Comparison of ENCODE assay signal across 23 cellular contexts in genomic region chr9:136777359-136777758, GRCh38. TPM values are rescaled to one million over a fixed set of nuclear protein-coding genes. Genes with fewer than 3 reads are reported as not detected.
"Had no signal": no experiment of that assay in that cellular context is flagged by ENCODE, and none has a peak within 500 bp of the region (broad histone marks: within the 10 kb centered on the region; RNA-seq: fewer than 3 reads in every experiment).

No MANE protein-coding gene starts in this region.

- H3K4me3 ChIP-seq: adrenal gland, cardiac muscle cell, pancreas, thoracic aorta had no signal

- FAIRE-seq: colon, endometrium, pancreas, urothelium cell line had no signal

- H3K4me1 Mint-ChIP-seq: activated CD4-positive, alpha-beta T cell treated with anti-CD3 and anti-CD28 coated beads, Interleukin-2, amount 10 ng/mL, durations not matched to agents 24 days and 14 days; activated naive CD4-positive, alpha-beta T cell treated with anti-CD3 and anti-CD28 coated beads, Interleukin-2, amount 50 U/mL, for 24 hours; WTC11 had no signal

- H3K27ac Mint-ChIP-seq: activated CD4-positive, alpha-beta T cell treated with anti-CD3 and anti-CD28 coated beads, Interleukin-2, amount 10 ng/mL, durations not matched to agents 24 days and 14 days; activated CD8-positive, alpha-beta T cell treated with anti-CD3 and anti-CD28 coated beads, Interleukin-2, amount 10 ng/mL, durations not matched to agents 7 days and 5 days; activated naive CD4-positive, alpha-beta T cell treated with anti-CD3 and anti-CD28 coated beads, Interleukin-2, amount 50 U/mL, for 24 hours; T-helper 17 cell had no signal

- DNase-seq: activated CD4-positive, alpha-beta T cell treated with anti-CD3 and anti-CD28 coated beads, Interleukin-2, amount 10 ng/mL, durations not matched to agents 24 days and 14 days; activated CD8-positive, alpha-beta memory T cell treated with anti-CD3 and anti-CD28 coated beads, Interleukin-2, amount 50 U/mL, for 4 hours; activated CD8-positive, alpha-beta T cell treated with anti-CD3 and anti-CD28 coated beads, Interleukin-2, amount 10 ng/mL, durations not matched to agents 7 days and 5 days; activated effector memory CD4-positive, alpha-beta T cell treated with anti-CD3 and anti-CD28 coated beads, Interleukin-2, amount 50 U/mL, for 16 hours; activated T-cell treated with anti-CD3 and anti-CD28 coated beads, Interleukin-2, amount 50 U/mL, for 48 hours; adrenal gland; hippocampal formation; mesendoderm; pancreas; stimulated activated CD4-positive, alpha-beta T cell treated with anti-CD3 and anti-CD28 coated beads, Interleukin-12 subunit alpha, Interleukin-12 subunit beta, amount 100 ng/mL, for 4 hours; stimulated activated CD4-positive, alpha-beta T cell treated with anti-CD3 and anti-CD28 coated beads, Interleukin-2, amount 100 ng/mL, for 24 hours; T-helper 17 cell had no signal

- H3K27ac ChIP-seq: adrenal gland, cardiac muscle cell, pancreas, thoracic aorta had no signal

- H3K4me1 ChIP-seq: adrenal gland, pancreas had no signal

- H3K9me3 ChIP-seq: adrenal gland, pancreas had no signal

- H3K27me3 ChIP-seq: adrenal gland, cardiac muscle cell, pancreas had no signal

- H3K9me3 Mint-ChIP-seq: activated naive CD4-positive, alpha-beta T cell treated with anti-CD3 and anti-CD28 coated beads, Interleukin-2, amount 50 U/mL, for 24 hours had no signal

- H3K36me3 Mint-ChIP-seq: activated naive CD4-positive, alpha-beta T cell treated with anti-CD3 and anti-CD28 coated beads, Interleukin-2, amount 50 U/mL, for 24 hours had no signal

- H3K36me3 ChIP-seq: adrenal gland, cardiac muscle cell, pancreas, thoracic aorta had no signal

- ATAC-seq: activated CD8-positive, alpha-beta T cell treated with anti-CD3 and anti-CD28 coated beads, Interleukin-2, amount 10 ng/mL, durations not matched to agents 7 days and 5 days; esophagus mucosa; pancreas; T-helper 17 cell; WTC11 had no signal

- H3K4me3 Mint-ChIP-seq: activated CD4-positive, alpha-beta T cell treated with anti-CD3 and anti-CD28 coated beads, Interleukin-2, amount 10 ng/mL, durations not matched to agents 24 days and 14 days; activated CD8-positive, alpha-beta T cell treated with anti-CD3 and anti-CD28 coated beads, Interleukin-2, amount 10 ng/mL, durations not matched to agents 7 days and 5 days; activated naive CD4-positive, alpha-beta T cell treated with anti-CD3 and anti-CD28 coated beads, Interleukin-2, amount 50 U/mL, for 24 hours; T-helper 17 cell; WTC11 had no signal

RNA-seq across cellular contexts. Expression of gene LCN15, which starts 13.0 kb away (rescaled TPM):
- total RNA-seq: activated CD4-positive, alpha-beta T cell treated with anti-CD3 and anti-CD28 coated beads, Interleukin-2, amount 10 ng/mL, durations not matched to agents 24 days and 14 days; activated CD8-positive, alpha-beta T cell treated with anti-CD3 and anti-CD28 coated beads, Interleukin-2, amount 10 ng/mL, durations not matched to agents 7 days and 5 days; adrenal gland; esophagus mucosa; kidney epithelial cell; liver; pancreas; T-helper 17 cell; thoracic aorta had no signal
- polyA plus RNA-seq: adrenal gland, cardiac muscle cell, liver, pancreas had no signal

RNA-seq across cellular contexts. Expression of gene CCDC183, which starts 18.8 kb away (rescaled TPM):
- total RNA-seq: esophagus mucosa had no signal

RNA-seq across cellular contexts. Expression of gene LCN8, which starts 19.3 kb away (rescaled TPM):
- total RNA-seq: activated CD4-positive, alpha-beta T cell treated with anti-CD3 and anti-CD28 coated beads, Interleukin-2, amount 10 ng/mL, durations not matched to agents 24 days and 14 days; activated CD8-positive, alpha-beta T cell treated with anti-CD3 and anti-CD28 coated beads, Interleukin-2, amount 10 ng/mL, durations not matched to agents 7 days and 5 days; adrenal gland; cardiac muscle cell; esophagus mucosa; glomerular endothelial cell; kidney epithelial cell; liver; pancreas; thoracic aorta; WTC11 had no signal
- polyA plus RNA-seq: adrenal gland, cardiac muscle cell, liver, pancreas had no signal

RNA-seq across cellular contexts. Expression of gene LCN6, which starts 29.0 kb away (rescaled TPM):
- total RNA-seq: activated CD4-positive, alpha-beta T cell treated with anti-CD3 and anti-CD28 coated beads, Interleukin-2, amount 10 ng/mL, durations not matched to agents 24 days and 14 days; activated CD8-positive, alpha-beta T cell treated with anti-CD3 and anti-CD28 coated beads, Interleukin-2, amount 10 ng/mL, durations not matched to agents 7 days and 5 days; cardiac muscle cell; glomerular endothelial cell; kidney epithelial cell; liver; T-helper 17 cell; WTC11 had no signal
- polyA plus RNA-seq: cardiac muscle cell had no signal
